In the genomic region with DNA sequence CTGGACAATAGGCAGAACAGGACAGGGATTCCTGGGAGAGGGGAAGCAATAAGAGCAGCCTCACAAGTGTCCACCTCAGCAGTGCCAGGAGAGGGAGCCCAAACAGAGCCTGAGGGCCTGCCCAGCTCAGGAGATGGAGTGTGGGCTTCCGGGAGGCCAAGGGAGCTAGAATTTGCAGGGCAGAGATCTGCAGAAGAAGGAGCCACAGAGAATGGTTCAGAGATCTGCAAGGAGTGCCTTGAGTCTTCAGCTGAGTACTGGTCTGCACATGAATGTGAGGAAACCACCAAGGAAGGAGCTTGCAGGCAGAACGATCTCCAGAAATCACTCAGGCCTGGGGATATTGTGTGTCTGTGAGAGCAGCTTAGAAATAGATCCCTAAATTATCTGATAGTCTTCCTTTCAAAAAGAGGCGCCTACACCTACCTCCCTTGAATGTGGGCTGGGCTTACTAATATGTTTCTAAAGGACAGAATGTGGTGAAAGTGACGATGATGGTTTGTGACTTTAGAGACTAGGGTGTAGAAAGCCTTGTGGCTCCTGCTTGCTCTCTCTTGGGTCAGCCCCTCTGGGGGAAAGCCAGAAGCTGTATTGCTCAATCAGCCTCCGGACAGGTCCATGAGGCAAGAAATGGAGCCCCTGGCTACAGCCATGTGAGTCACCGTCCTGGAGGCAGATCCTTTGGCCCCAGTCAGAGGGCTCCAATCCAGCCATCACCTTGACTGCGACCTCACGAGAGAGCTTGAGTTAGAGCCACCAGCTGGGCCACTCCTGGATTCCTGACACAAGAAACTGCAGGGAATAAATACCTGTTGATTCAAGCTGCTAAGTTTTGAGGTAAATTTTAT, we compare ENCODE assay signal across 9 cellular contexts. TPM values are rescaled to one million over a fixed set of nuclear protein-coding genes. Genes with fewer than 3 reads are reported as not detected.
A peak's percentile ranks its signal among the peaks of the same experiment; 100 is the strongest.
DNase-seq lines count a peak whose midpoint lies in the region; ATAC-seq and TF ChIP-seq lines count a peak whose summit lies in the region.
"Had no signal": no experiment of that assay in that cellular context is flagged by ENCODE, and none has a peak within 500 bp of the region (broad histone marks: within the 10 kb centered on the region; RNA-seq: fewer than 3 reads in every experiment).

No MANE protein-coding gene starts in this region.

- no peaks in the 10 kb centered on the region for H3K9me3 ChIP-seq in aorta (ENCODE audit: control insufficient read depth, low read length)

- DNase-seq in activated naive CD4-positive, alpha-beta T cell treated with Interleukin-2 at 50 U/mL for 16 hours = peak; percentile 35
- no peak for DNase-seq in activated naive CD4-positive, alpha-beta T cell treated with anti-CD3 and anti-CD28 coated beads, Interleukin-2, amount 50 U/mL, for 16 hours
- DNase-seq in RKO (ENCODE audit: low spot score) (peak; percentile 62), chondrocyte (ENCODE audit: low spot score) (no peak), memory B cell (ENCODE audit: low spot score in 2 of 2) (no peak), aorta (peak; percentile 88 to 90)

- 45 to 53% methylated on average over 8 of the region's 8 CpGs for WGBS in aorta, 2 donors

- H3K27ac ChIP-seq in aorta (ENCODE audit: low read depth in 1 of 2, low read length in 2 of 2) = no peak overlapping the region

- no peak overlapping the region for H3K27ac Mint-ChIP-seq in chondrocyte (ENCODE audit: unreplicated experiment)
- no peak overlapping the region for H3K27ac Mint-ChIP-seq in memory B cell
- H3K27ac Mint-ChIP-seq: activated naive CD8-positive, alpha-beta T cell had no signal

- TF ChIP-seq CTCF in chondrocyte (IDR thresholded peaks at IDR 0.05) = peak; percentile 76

- H3K4me1 ChIP-seq in aorta (ENCODE audit: control insufficient read depth in 1 of 2, insufficient read depth in 2 of 2, low read length in 2 of 2) = no peaks in the 10 kb centered on the region

- no peak overlapping the region for H3K4me3 Mint-ChIP-seq in chondrocyte (ENCODE audit: unreplicated experiment)
- H3K4me3 Mint-ChIP-seq in memory B cell = no peak overlapping the region
- H3K4me3 Mint-ChIP-seq: activated naive CD8-positive, alpha-beta T cell had no signal

- ATAC-seq in HG02938 (IDR thresholded peaks at IDR 0.05; ENCODE audit: unreplicated experiment) = peak; percentile 60
- ATAC-seq in memory B cell (ENCODE audit: low read depth) = peak; percentile 59
- peak; percentile 86 for ATAC-seq in aorta (ENCODE audit: low FRiP score)
- ATAC-seq in GM21447 (IDR thresholded peaks at IDR 0.05; ENCODE audit: unreplicated experiment) = no peak

- H3K36me3 ChIP-seq in aorta (ENCODE audit: control insufficient read depth in 1 of 2, insufficient read depth in 2 of 2, low read length in 1 of 2) = no peaks in the 10 kb centered on the region

- H3K4me1 Mint-ChIP-seq in chondrocyte (ENCODE audit: low read depth) (peaks cover 7% of the 10 kb centered on the region), memory B cell (peaks cover 8% of the 10 kb centered on the region)

- H3K27me3 ChIP-seq in aorta (ENCODE audit: control insufficient read depth in 1 of 2, insufficient read depth in 2 of 2, low read length in 1 of 2) = no peaks in the 10 kb centered on the region

- H3K27me3 Mint-ChIP-seq in chondrocyte (ENCODE audit: low read depth) (peaks cover 12% of the 10 kb centered on the region), memory B cell (peaks cover 4% of the 10 kb centered on the region)

- no peak overlapping the region for H3K4me3 ChIP-seq in aorta (ENCODE audit: low read length in 2 of 2)

- H3K9me3 Mint-ChIP-seq in chondrocyte (ENCODE audit: low read depth) = no peaks in the 10 kb centered on the region
- H3K9me3 Mint-ChIP-seq in memory B cell = no peaks in the 10 kb centered on the region

- intact Hi-C loops in aorta (cut with DNase I) = no loop called here

- H3K36me3 Mint-ChIP-seq in chondrocyte (ENCODE audit: low read depth) (no peaks in the 10 kb centered on the region), memory B cell (no peaks in the 10 kb centered on the region)

RNA-seq across cellular contexts. Expression of a gene that starts 7.6 kb away (rescaled TPM):
- total RNA-seq in chondrocyte (16.2 to 20.5 TPM (median 17.5 TPM) in 3 replicates), aorta (10 to 100 TPM; 32.8 to 54.0 TPM)
- 10 to 100 TPM in 1 of 2 donors, 1 to 10 TPM in 1; 4.4 to 13.3 TPM for polyA plus RNA-seq in aorta

Comparison
In these comparisons a context has a peak if more than half of its experiments do, and no peak if none do; other contexts are left out.
1. DNase-seq: peak in activated naive CD4-positive, alpha-beta T cell treated with Interleukin-2 at 50 U/mL for 16 hours (single experiment), RKO (single experiment) and aorta (2 of 2); none in activated naive CD4-positive, alpha-beta T cell treated with anti-CD3 and anti-CD28 coated beads, Interleukin-2, amount 50 U/mL, for 16 hours (single experiment), chondrocyte (single experiment) and memory B cell (0 of 2).